In genomic region chr9:19551124-19551929, GRCh38 we compare ENCODE assay signal across 9 cellular contexts.
DNase-seq lines count a peak whose midpoint lies in the region; ATAC-seq and TF ChIP-seq lines count a peak whose summit lies in the region.
"Had no signal": no experiment of that assay in that cellular context is flagged by ENCODE, and none has a peak within 500 bp of the region (broad histone marks: within the 10 kb centered on the region; RNA-seq: fewer than 3 reads in every experiment).

No MANE protein-coding gene starts in this region.

- no peak overlapping the region for H3K27ac Mint-ChIP-seq in activated CD8-positive, alpha-beta memory T cell treated with anti-CD3 and anti-CD28 coated beads, Interleukin-2, amount 10 ng/mL, durations not matched to agents 7 days and 5 days

- ATAC-seq in GM21576 (IDR thresholded peaks at IDR 0.05; ENCODE audit: unreplicated experiment) = peak; percentile 74
- no peak for ATAC-seq in activated CD8-positive, alpha-beta memory T cell treated with anti-CD3 and anti-CD28 coated beads, Interleukin-2, amount 10 ng/mL, durations not matched to agents 7 days and 5 days

- peak overlapping the region; percentile 42 for H3K27ac ChIP-seq in layer of hippocampus (ENCODE audit: low read depth, low read length)

- H3K4me1 Mint-ChIP-seq in activated CD8-positive, alpha-beta memory T cell treated with anti-CD3 and anti-CD28 coated beads, Interleukin-2, amount 10 ng/mL, durations not matched to agents 7 days and 5 days = no peaks in the 10 kb centered on the region

- peak; percentile 19 for TF ChIP-seq CTCF in GM12864 (IDR thresholded peaks at IDR 0.05; ENCODE audit: low read depth, low read length, missing control alignments)

- no peaks in the 10 kb centered on the region for H3K9me3 Mint-ChIP-seq in activated CD8-positive, alpha-beta memory T cell treated with anti-CD3 and anti-CD28 coated beads, Interleukin-2, amount 10 ng/mL, durations not matched to agents 7 days and 5 days (ENCODE audit: low read depth)

- H3K27me3 ChIP-seq in layer of hippocampus (ENCODE audit: control insufficient read depth, insufficient read depth, low read length) = no peaks in the 10 kb centered on the region

- peaks cover 4% of the 10 kb centered on the region for H3K27me3 Mint-ChIP-seq in activated CD8-positive, alpha-beta memory T cell treated with anti-CD3 and anti-CD28 coated beads, Interleukin-2, amount 10 ng/mL, durations not matched to agents 7 days and 5 days

- H3K36me3 Mint-ChIP-seq in activated CD8-positive, alpha-beta memory T cell treated with anti-CD3 and anti-CD28 coated beads, Interleukin-2, amount 10 ng/mL, durations not matched to agents 7 days and 5 days = no peaks in the 10 kb centered on the region

- no peak for DNase-seq in GM12864 (ENCODE audit: low read depth)
- DNase-seq in NCI-H1417 (lab: John Stamatoyannopoulos, UW) = peak; percentile 30 to 82 (median 61)
- no peak for DNase-seq in activated CD8-positive, alpha-beta memory T cell treated with anti-CD3 and anti-CD28 coated beads, Interleukin-2, amount 10 ng/mL, durations not matched to agents 7 days and 5 days
- DNase-seq in kidney glomerular epithelial cell (lab: John Stamatoyannopoulos, UW) = no peak
- DNase-seq in GM03348 (ENCODE audit: low spot score) = no peak
- no peak for DNase-seq in activated T-cell treated with anti-CD3 and anti-CD28 coated beads, Interleukin-2, amount 50 U/mL, for 1 hour
- DNase-seq: stimulated activated CD4-positive, alpha-beta T cell treated with anti-CD3 and anti-CD28 coated beads, Interleukin-4, amount 100 ng/mL, for 4 hours had no signal

- H3K4me3 ChIP-seq in GM12864 (ENCODE audit: low read depth, low read length) = no peak overlapping the region; the same call in 1 of the 2 replicates

- CTCF ChIA-PET in activated CD8-positive, alpha-beta memory T cell treated with anti-CD3 and anti-CD28 coated beads, Interleukin-2, amount 10 ng/mL, durations not matched to agents 7 days and 5 days (lab: Charles Lee) = no interaction called here

- H3K4me3 Mint-ChIP-seq in activated CD8-positive, alpha-beta memory T cell treated with anti-CD3 and anti-CD28 coated beads, Interleukin-2, amount 10 ng/mL, durations not matched to agents 7 days and 5 days = no peak overlapping the region

Comparison
In these comparisons a context has a peak if more than half of its experiments do, and no peak if none do; other contexts are left out.
1. DNase-seq: peak in NCI-H1417 (3 of 3); none in GM12864 (single experiment), activated CD8-positive, alpha-beta memory T cell treated with anti-CD3 and anti-CD28 coated beads, Interleukin-2, amount 10 ng/mL, durations not matched to agents 7 days and 5 days (single experiment), kidney glomerular epithelial cell (single experiment), GM03348 (single experiment) and activated T-cell treated with anti-CD3 and anti-CD28 coated beads, Interleukin-2, amount 50 U/mL, for 1 hour (single experiment).